In genomic region chr11:71908218-71908617, GRCh38 we compare ENCODE assay signal across 44 cellular contexts. TPM values are rescaled to one million over a fixed set of nuclear protein-coding genes. Genes with fewer than 3 reads are reported as not detected.
"Had no signal": no experiment of that assay in that cellular context is flagged by ENCODE, and none has a peak within 500 bp of the region (broad histone marks: within the 10 kb centered on the region; RNA-seq: fewer than 3 reads in every experiment).

No MANE protein-coding gene starts in this region.

- H3K4me3 ChIP-seq: adrenal gland, ascending aorta, body of pancreas, breast epithelium, cardiac muscle cell had no signal

- H3K9me3 Mint-ChIP-seq: activated naive CD4-positive, alpha-beta T cell treated with anti-CD3 and anti-CD28 coated beads for 36 hours; activated naive CD4-positive, alpha-beta T cell treated with anti-CD3 and anti-CD28 coated beads, Interleukin-2, amount 10 ng/mL, durations not matched to agents 7 days and 5 days; activated naive CD4-positive, alpha-beta T cell treated with anti-CD3 and anti-CD28 coated beads, Interleukin-2, amount 50 U/mL, for 24 hours; activated naive CD4-positive, alpha-beta T cell treated with anti-CD3 and anti-CD28 coated beads, Interleukin-2, amount 50 U/mL, for 72 hours; activated naive CD8-positive, alpha-beta T cell treated with anti-CD3 and anti-CD28 coated beads for 36 hours; activated naive CD8-positive, alpha-beta T cell treated with anti-CD3 and anti-CD28 coated beads, Interleukin-2, amount 10 ng/mL, durations not matched to agents 7 days and 5 days; activated naive CD8-positive, alpha-beta T cell treated with anti-CD3 and anti-CD28 coated beads, Interleukin-2, amount 50 U/mL, for 24 hours; activated T-cell treated with anti-CD3 and anti-CD28 coated beads, Interleukin-2, amount 50 U/mL, for 24 hours; activated T-cell treated with anti-CD3 and anti-CD28 coated beads, Interleukin-2, amount 50 U/mL, for 4 hours; activated T-cell treated with anti-CD3 and anti-CD28 coated beads, Interleukin-2, amount 50 U/mL, for 72 hours; activated T-helper 1 cell treated with anti-CD3 and anti-CD28 coated beads, Interleukin-12 subunit alpha, Interleukin-12 subunit beta, Interleukin-2, Interleukin-4 antibody, amounts not matched to agents 30 ng/mL and 10 ng/mL and 1 ng/mL, durations not matched to agents 14 hours and 24 hours and 36 hours; activated T-helper 17 cell treated with anti-CD3 and anti-CD28 coated beads, Interleukin-2, amount 50 U/mL, for 72 hours; activated T-helper 2 cell treated with anti-CD3 and anti-CD28 coated beads, Interferon-gamma antibody, Interleukin-2, Interleukin-4, amounts not matched to agents 10 μg/mL and 5 μg/mL and 100 μg/mL, durations not matched to agents 14 hours and 24 hours and 36 hours; brain; central memory CD8-positive, alpha-beta T cell had no signal

- ATAC-seq: activated naive CD4-positive, alpha-beta T cell treated with anti-CD3 and anti-CD28 coated beads, Interleukin-2, amount 50 U/mL, for 72 hours; activated naive CD8-positive, alpha-beta T cell treated with anti-CD3 and anti-CD28 coated beads, Interleukin-2, amount 50 U/mL, for 24 hours; activated T-cell treated with anti-CD3 and anti-CD28 coated beads, Interleukin-2, amount 50 U/mL, for 4 hours; activated T-cell treated with anti-CD3 and anti-CD28 coated beads, Interleukin-2, amount 50 U/mL, for 72 hours; activated T-helper 17 cell treated with anti-CD3 and anti-CD28 coated beads, Interleukin-2, amount 50 U/mL, for 72 hours; body of pancreas had no signal

- H3K4me1 Mint-ChIP-seq: activated naive CD4-positive, alpha-beta T cell treated with anti-CD3 and anti-CD28 coated beads, Interleukin-2, amount 10 ng/mL, durations not matched to agents 7 days and 5 days; activated naive CD8-positive, alpha-beta T cell treated with anti-CD3 and anti-CD28 coated beads, Interleukin-2, amount 10 ng/mL, durations not matched to agents 7 days and 5 days; brain; central memory CD8-positive, alpha-beta T cell had no signal

- H3K27ac ChIP-seq: adrenal gland, ascending aorta, body of pancreas, brain microvascular endothelial cell, breast epithelium, cardiac muscle cell had no signal

- H3K27me3 Mint-ChIP-seq: activated naive CD4-positive, alpha-beta T cell treated with anti-CD3 and anti-CD28 coated beads, Interleukin-2, amount 10 ng/mL, durations not matched to agents 7 days and 5 days; activated naive CD4-positive, alpha-beta T cell treated with anti-CD3 and anti-CD28 coated beads, Interleukin-2, amount 50 U/mL, for 24 hours; activated naive CD8-positive, alpha-beta T cell; activated naive CD8-positive, alpha-beta T cell treated with anti-CD3 and anti-CD28 coated beads for 36 hours; activated naive CD8-positive, alpha-beta T cell treated with anti-CD3 and anti-CD28 coated beads, Interleukin-2, amount 10 ng/mL, durations not matched to agents 7 days and 5 days; activated naive CD8-positive, alpha-beta T cell treated with anti-CD3 and anti-CD28 coated beads, Interleukin-2, amount 50 U/mL, for 24 hours; activated T-cell treated with anti-CD3 and anti-CD28 coated beads, Interleukin-2, amount 50 U/mL, for 24 hours; activated T-helper 17 cell treated with anti-CD3 and anti-CD28 coated beads, Interleukin-2, amount 50 U/mL, for 72 hours; brain; central memory CD8-positive, alpha-beta T cell had no signal

- H3K9me3 ChIP-seq: adrenal gland, ascending aorta, body of pancreas, breast epithelium had no signal

- H3K36me3 ChIP-seq: adrenal gland, brain microvascular endothelial cell, breast epithelium, cardiac muscle cell had no signal

- H3K4me3 Mint-ChIP-seq: activated naive CD4-positive, alpha-beta T cell treated with anti-CD3 and anti-CD28 coated beads for 36 hours; activated naive CD4-positive, alpha-beta T cell treated with anti-CD3 and anti-CD28 coated beads, Interleukin-2, amount 10 ng/mL, durations not matched to agents 7 days and 5 days; activated naive CD4-positive, alpha-beta T cell treated with anti-CD3 and anti-CD28 coated beads, Interleukin-2, amount 50 U/mL, for 24 hours; activated naive CD8-positive, alpha-beta T cell; activated naive CD8-positive, alpha-beta T cell treated with anti-CD3 and anti-CD28 coated beads for 36 hours; activated naive CD8-positive, alpha-beta T cell treated with anti-CD3 and anti-CD28 coated beads, Interleukin-2, amount 10 ng/mL, durations not matched to agents 7 days and 5 days; activated naive CD8-positive, alpha-beta T cell treated with anti-CD3 and anti-CD28 coated beads, Interleukin-2, amount 50 U/mL, for 24 hours; activated T-cell treated with anti-CD3 and anti-CD28 coated beads, Interleukin-2, amount 50 U/mL, for 24 hours; activated T-cell treated with anti-CD3 and anti-CD28 coated beads, Interleukin-2, amount 50 U/mL, for 4 hours; activated T-cell treated with anti-CD3 and anti-CD28 coated beads, Interleukin-2, amount 50 U/mL, for 72 hours; activated T-helper 1 cell treated with anti-CD3 and anti-CD28 coated beads, Interleukin-12 subunit alpha, Interleukin-12 subunit beta, Interleukin-2, Interleukin-4 antibody, amounts not matched to agents 30 ng/mL and 10 ng/mL and 1 ng/mL, durations not matched to agents 14 hours and 24 hours and 36 hours; activated T-helper 17 cell treated with anti-CD3 and anti-CD28 coated beads, Interleukin-2, amount 50 U/mL, for 72 hours; brain; central memory CD8-positive, alpha-beta T cell had no signal

- DNase-seq: activated effector memory CD4-positive, alpha-beta T cell treated with anti-CD3 and anti-CD28 coated beads, Interleukin-2, amount 50 U/mL, for 16 hours; activated effector memory CD4-positive, alpha-beta T cell treated with Interleukin-2 at 50 U/mL for 16 hours; activated gamma-delta T cell; activated gamma-delta T cell treated with Interleukin-2 at 50 U/mL for 16 hours; activated naive CD4-positive, alpha-beta T cell; activated naive CD4-positive, alpha-beta T cell treated with anti-CD3 and anti-CD28 coated beads for 36 hours; activated naive CD4-positive, alpha-beta T cell treated with anti-CD3 and anti-CD28 coated beads, Interleukin-2, amount 10 ng/mL, durations not matched to agents 7 days and 5 days; activated naive CD4-positive, alpha-beta T cell treated with anti-CD3 and anti-CD28 coated beads, Interleukin-2, amount 50 U/mL, for 16 hours; activated naive CD4-positive, alpha-beta T cell treated with Interleukin-2 at 50 U/mL for 16 hours; activated naive CD8-positive, alpha-beta T cell treated with anti-CD3 and anti-CD28 coated beads for 36 hours; activated naive CD8-positive, alpha-beta T cell treated with anti-CD3 and anti-CD28 coated beads, Interleukin-2, amount 10 ng/mL, durations not matched to agents 7 days and 5 days; activated naive CD8-positive, alpha-beta T cell treated with anti-CD3 and anti-CD28 coated beads, Interleukin-2, amount 50 U/mL, for 24 hours; activated T-cell treated with anti-CD3 and anti-CD28 coated beads, Interleukin-2, amount 50 U/mL, for 1 hour; activated T-cell treated with anti-CD3 and anti-CD28 coated beads, Interleukin-2, amount 50 U/mL, for 24 hours; activated T-cell treated with anti-CD3 and anti-CD28 coated beads, Interleukin-2, amount 50 U/mL, for 4 hours; activated T-cell treated with anti-CD3 and anti-CD28 coated beads, Interleukin-2, amount 50 U/mL, for 48 hours; activated T-cell treated with anti-CD3 and anti-CD28 coated beads, Interleukin-2, amount 50 U/mL, for 72 hours; adrenal gland; amniotic stem cell; amygdala; anterior cingulate cortex; aorta; body of pancreas; brain microvascular endothelial cell; caudate nucleus; central memory CD4-positive, alpha-beta T cell; cerebellar nuclear complex had no signal

- FAIRE-seq: astrocyte, bronchial epithelial cell had no signal

- H3K4me1 ChIP-seq: adrenal gland, ascending aorta, body of pancreas, breast epithelium had no signal

- H3K27ac Mint-ChIP-seq: activated naive CD4-positive, alpha-beta T cell treated with anti-CD3 and anti-CD28 coated beads for 36 hours; activated naive CD4-positive, alpha-beta T cell treated with anti-CD3 and anti-CD28 coated beads, Interleukin-2, amount 10 ng/mL, durations not matched to agents 7 days and 5 days; activated naive CD4-positive, alpha-beta T cell treated with anti-CD3 and anti-CD28 coated beads, Interleukin-2, amount 50 U/mL, for 24 hours; activated naive CD8-positive, alpha-beta T cell; activated naive CD8-positive, alpha-beta T cell treated with anti-CD3 and anti-CD28 coated beads for 36 hours; activated naive CD8-positive, alpha-beta T cell treated with anti-CD3 and anti-CD28 coated beads, Interleukin-2, amount 10 ng/mL, durations not matched to agents 7 days and 5 days; activated naive CD8-positive, alpha-beta T cell treated with anti-CD3 and anti-CD28 coated beads, Interleukin-2, amount 50 U/mL, for 24 hours; activated T-cell treated with anti-CD3 and anti-CD28 coated beads, Interleukin-2, amount 50 U/mL, for 24 hours; activated T-cell treated with anti-CD3 and anti-CD28 coated beads, Interleukin-2, amount 50 U/mL, for 72 hours; activated T-helper 1 cell treated with anti-CD3 and anti-CD28 coated beads, Interleukin-12 subunit alpha, Interleukin-12 subunit beta, Interleukin-2, Interleukin-4 antibody, amounts not matched to agents 30 ng/mL and 10 ng/mL and 1 ng/mL, durations not matched to agents 14 hours and 24 hours and 36 hours; activated T-helper 17 cell treated with anti-CD3 and anti-CD28 coated beads, Interleukin-2, amount 50 U/mL, for 72 hours; activated T-helper 2 cell treated with anti-CD3 and anti-CD28 coated beads, Interferon-gamma antibody, Interleukin-2, Interleukin-4, amounts not matched to agents 10 μg/mL and 5 μg/mL and 100 μg/mL, durations not matched to agents 14 hours and 24 hours and 36 hours; brain had no signal

- H3K27me3 ChIP-seq: adrenal gland, ascending aorta, body of pancreas, brain microvascular endothelial cell, breast epithelium, cardiac muscle cell had no signal

RNA-seq across cellular contexts. Expression of gene XNDC1N, which starts 20.2 kb away (rescaled TPM):
- total RNA-seq: ascending aorta had no signal

RNA-seq across cellular contexts. Expression of gene DEFB131B, which starts 30.0 kb away (rescaled TPM):
- total RNA-seq: activated naive CD4-positive, alpha-beta T cell treated with anti-CD3 and anti-CD28 coated beads for 36 hours; activated naive CD4-positive, alpha-beta T cell treated with anti-CD3 and anti-CD28 coated beads, Interleukin-2, amount 50 U/mL, for 72 hours; activated naive CD8-positive, alpha-beta T cell treated with anti-CD3 and anti-CD28 coated beads for 36 hours; activated naive CD8-positive, alpha-beta T cell treated with anti-CD3 and anti-CD28 coated beads, Interleukin-2, amount 10 ng/mL, durations not matched to agents 7 days and 5 days; activated T-cell treated with anti-CD3 and anti-CD28 coated beads, Interleukin-2, amount 50 U/mL, for 4 hours; activated T-cell treated with anti-CD3 and anti-CD28 coated beads, Interleukin-2, amount 50 U/mL, for 72 hours; activated T-helper 1 cell treated with anti-CD3 and anti-CD28 coated beads, Interleukin-12 subunit alpha, Interleukin-12 subunit beta, Interleukin-2, Interleukin-4 antibody, amounts not matched to agents 30 ng/mL and 10 ng/mL and 1 ng/mL, durations not matched to agents 14 hours and 24 hours and 36 hours; activated T-helper 17 cell treated with anti-CD3 and anti-CD28 coated beads, Interleukin-2, amount 50 U/mL, for 72 hours; activated T-helper 2 cell treated with anti-CD3 and anti-CD28 coated beads, Interferon-gamma antibody, Interleukin-2, Interleukin-4, amounts not matched to agents 10 μg/mL and 5 μg/mL and 100 μg/mL, durations not matched to agents 14 hours and 24 hours and 36 hours; adrenal gland; aorta; ascending aorta; astrocyte; body of pancreas; breast epithelium; bronchial epithelial cell; cardiac muscle cell; cardiac septum; cerebellum; chondrocyte had no signal
- polyA plus RNA-seq: adipose tissue, adrenal gland, aorta, cardiac muscle cell had no signal
